In genomic region chr17:7479139-7479388, GRCh38 we compare ENCODE assay signal across 8 cellular contexts. TPM values are rescaled to one million over a fixed set of nuclear protein-coding genes. Genes with fewer than 3 reads are reported as not detected.
DNase-seq lines count a peak whose midpoint lies in the region; ATAC-seq and TF ChIP-seq lines count a peak whose summit lies in the region.

No MANE protein-coding gene starts in this region.

- peak overlapping the region; percentile 72 for H3K4me3 ChIP-seq in HFF-Myc (replicated peaks; ENCODE audit: low read depth, low read length)
- peak overlapping the region; percentile 82 for H3K4me3 ChIP-seq in iPS DF 6.9 (ENCODE audit: low read length)
- H3K4me3 ChIP-seq in smooth muscle cell: peak overlapping the region; percentile 97

- peaks cover 21% of the 10 kb centered on the region for H3F3A ChIP-seq in smooth muscle cell (ENCODE audit: low read depth)

- intact Hi-C loops in activated CD8-positive, alpha-beta T cell treated with anti-CD3 and anti-CD28 coated beads for 36 hours (cut with micrococcal nuclease): no loop called here

- CTCF ChIA-PET in activated CD8-positive, alpha-beta T cell treated with anti-CD3 and anti-CD28 coated beads for 36 hours (lab: Charles Lee): interaction anchor here (1.0 to 6.6 kb wide), 2 partner anchors 35 to 42 kb away, joined by 3 to 49 read pairs; partner anchors contain the start of gene TMEM102

- ATAC-seq in activated CD8-positive, alpha-beta T cell treated with anti-CD3 and anti-CD28 coated beads for 36 hours: no peak
- ATAC-seq in HG02970 (IDR thresholded peaks at IDR 0.05; ENCODE audit: low FRiP score, unreplicated experiment) (no peak), HG02981 (IDR thresholded peaks at IDR 0.05; ENCODE audit: unreplicated experiment) (no peak), HG03097 (IDR thresholded peaks at IDR 0.05; ENCODE audit: low FRiP score, unreplicated experiment) (no peak)

- H3K9me3 ChIP-seq in iPS DF 6.9 (ENCODE audit: control insufficient read depth, insufficient read depth, low read length) (no peaks in the 10 kb centered on the region), smooth muscle cell (replicated peaks; ENCODE audit: low read depth) (no peaks in the 10 kb centered on the region)

- H3K27ac ChIP-seq in iPS DF 6.9 (ENCODE audit: low read length) (no peak overlapping the region), smooth muscle cell (ENCODE audit: low read depth) (peak overlapping the region; percentile 96)

- H3K4me1 Mint-ChIP-seq in activated CD8-positive, alpha-beta T cell treated with anti-CD3 and anti-CD28 coated beads for 36 hours (ENCODE audit: low read depth): peaks cover 60% of the 10 kb centered on the region

- peaks cover 2% of the 10 kb centered on the region for H3K4me1 ChIP-seq in iPS DF 6.9 (ENCODE audit: control insufficient read depth, insufficient read depth, low read length)
- peaks cover 22% of the 10 kb centered on the region for H3K4me1 ChIP-seq in smooth muscle cell (ENCODE audit: low read depth)

- H3K27ac Mint-ChIP-seq in activated CD8-positive, alpha-beta T cell treated with anti-CD3 and anti-CD28 coated beads for 36 hours: peak overlapping the region; percentile 93

- DNase-seq in HFF-Myc (ENCODE audit: extremely low read depth, low read depth) (no peak), iPS DF 6.9 (ENCODE audit: low read depth, low spot score) (no peak), smooth muscle cell (lab: John Stamatoyannopoulos, UW; ENCODE audit: unreplicated experiment) (no peak), medulla oblongata (ENCODE audit: extremely low spot score) (no peak)
- DNase-seq in activated CD8-positive, alpha-beta T cell treated with anti-CD3 and anti-CD28 coated beads for 36 hours: no peak

- H2AFZ ChIP-seq in smooth muscle cell (ENCODE audit: low read depth): no peak overlapping the region

- H3K27me3 Mint-ChIP-seq in activated CD8-positive, alpha-beta T cell treated with anti-CD3 and anti-CD28 coated beads for 36 hours: no peaks in the 10 kb centered on the region

- peaks cover 54% of the 10 kb centered on the region for H3K79me2 ChIP-seq in smooth muscle cell (ENCODE audit: low read depth)

- no peak for TF ChIP-seq CTCF in HFF-Myc (IDR thresholded peaks at IDR 0.05; ENCODE audit: low read depth, low read length, missing control alignments)
- no peak for TF ChIP-seq CTCF in activated CD8-positive, alpha-beta T cell treated with anti-CD3 and anti-CD28 coated beads for 36 hours (IDR thresholded peaks at IDR 0.05)
- TF ChIP-seq CTCF in smooth muscle cell (IDR thresholded peaks at IDR 0.05; ENCODE audit: borderline replicate concordance, insufficient read depth, poor library complexity, severe bottlenecking): no peak

- H4K20me1 ChIP-seq in smooth muscle cell (ENCODE audit: low read depth): peaks cover 43% of the 10 kb centered on the region

- H3K9me3 Mint-ChIP-seq in activated CD8-positive, alpha-beta T cell treated with anti-CD3 and anti-CD28 coated beads for 36 hours: no peaks in the 10 kb centered on the region

- H3K36me3 Mint-ChIP-seq in activated CD8-positive, alpha-beta T cell treated with anti-CD3 and anti-CD28 coated beads for 36 hours (ENCODE audit: low read depth): peaks cover 20% of the 10 kb centered on the region

- H3K9ac ChIP-seq in smooth muscle cell (ENCODE audit: low read depth): peak overlapping the region; percentile 99

- H3K36me3 ChIP-seq in iPS DF 6.9 (ENCODE audit: control insufficient read depth, insufficient read depth, low read length): no peaks in the 10 kb centered on the region
- H3K36me3 ChIP-seq in smooth muscle cell (ENCODE audit: low read depth): no peaks in the 10 kb centered on the region

- H3K27me3 ChIP-seq in iPS DF 6.9 (ENCODE audit: control insufficient read depth, insufficient read depth, low read length) (no peaks in the 10 kb centered on the region), smooth muscle cell (ENCODE audit: low read depth) (no peaks in the 10 kb centered on the region)

- peak overlapping the region; percentile 98 for H3K4me2 ChIP-seq in smooth muscle cell

- no CpG with 5 or more reads among the region's 27 CpGs for WGBS in iPS DF 6.9 (ENCODE audit: insufficient coverage, insufficient read length)
- WGBS in smooth muscle cell (ENCODE audit: low lambda C conversion rate): no CpG with 5 or more reads among the region's 27 CpGs

- peak overlapping the region; percentile 96 for H3K4me3 Mint-ChIP-seq in activated CD8-positive, alpha-beta T cell treated with anti-CD3 and anti-CD28 coated beads for 36 hours

- POLR2A ChIA-PET in activated CD8-positive, alpha-beta T cell treated with anti-CD3 and anti-CD28 coated beads for 36 hours (lab: Charles Lee): interaction anchor here (0.7 to 8.1 kb wide), 9 partner anchors 8 to 150 kb away, joined by 3 to 122 read pairs (median 7); partner anchors contain the start of genes NEURL4 and TMEM102

RNA-seq across cellular contexts. Expression of gene ZBTB4, which starts 0.4 kb away (rescaled TPM):
- 10 to 100 TPM; 24.3 to 24.6 TPM for total RNA-seq in activated CD8-positive, alpha-beta T cell treated with anti-CD3 and anti-CD28 coated beads for 36 hours
- 24.2 and 25.6 TPM in 2 replicates for total RNA-seq in smooth muscle cell
- 22.8 and 26.9 TPM in 2 replicates for polyA plus RNA-seq in smooth muscle cell

RNA-seq across cellular contexts. Expression of gene SLC35G6, which starts 2.2 kb away (rescaled TPM):
- not detected for total RNA-seq in activated CD8-positive, alpha-beta T cell treated with anti-CD3 and anti-CD28 coated beads for 36 hours
- not detected in 2 replicates for total RNA-seq in smooth muscle cell
- polyA plus RNA-seq in smooth muscle cell: 0.51 TPM in 1 of 2 replicates, not detected in the other

RNA-seq across cellular contexts. Expression of gene POLR2A, which starts 5.1 kb away (rescaled TPM):
- 100 to 1,000 TPM; 219 to 223 TPM for total RNA-seq in activated CD8-positive, alpha-beta T cell treated with anti-CD3 and anti-CD28 coated beads for 36 hours
- total RNA-seq in smooth muscle cell: 72.0 and 76.0 TPM in 2 replicates
- polyA plus RNA-seq in smooth muscle cell: 80.2 and 123 TPM in 2 replicates

RNA-seq across cellular contexts. Expression of gene CHRNB1, which starts 34.2 kb away (rescaled TPM):
- total RNA-seq in activated CD8-positive, alpha-beta T cell treated with anti-CD3 and anti-CD28 coated beads for 36 hours: 10 to 100 TPM; 11.5 to 11.7 TPM
- total RNA-seq in smooth muscle cell: 8.9 and 12.2 TPM in 2 replicates
- 19.0 and 22.5 TPM in 2 replicates for polyA plus RNA-seq in smooth muscle cell

RNA-seq across cellular contexts. Expression of gene FGF11, which starts 39.8 kb away (rescaled TPM):
- 10 to 100 TPM; 16.5 to 16.6 TPM for total RNA-seq in activated CD8-positive, alpha-beta T cell treated with anti-CD3 and anti-CD28 coated beads for 36 hours
- 21.3 and 28.5 TPM in 2 replicates for total RNA-seq in smooth muscle cell
- polyA plus RNA-seq in smooth muscle cell: 13.9 and 30.9 TPM in 2 replicates
